ENCODE assay signal across 16 cellular contexts in genomic region chr2:190942697-190943096, GRCh38.
DNase-seq lines count a peak whose midpoint lies in the region; ATAC-seq, FAIRE-seq and TF ChIP-seq lines count a peak whose summit lies in the region.
"Had no signal": no experiment of that assay in that cellular context is flagged by ENCODE, and none has a peak within 500 bp of the region (broad histone marks: within the 10 kb centered on the region; RNA-seq: fewer than 3 reads in every experiment).

No MANE protein-coding gene starts in this region.

- CTCF ChIA-PET in activated CD4-positive, alpha-beta T cell treated with anti-CD3 and anti-CD28 coated beads for 36 hours (lab: Charles Lee) = no interaction called here
- CTCF ChIA-PET in K562 (lab: Yijun Ruan, JAX; ENCODE audit: low intra/inter-chr PET ratio) = no interaction called here

- no peak overlapping the region for H3K9ac ChIP-seq in GM23248
- H3K9ac ChIP-seq in K562 (ENCODE audit: insufficient read depth in 1 of 2, low read depth in 2 of 2, low read length in 2 of 2) = no peak overlapping the region

- H3F3A ChIP-seq in GM23248 (ENCODE audit: insufficient read depth) = peaks cover 90% of the 10 kb centered on the region

- H3K36me3 ChIP-seq in GM23248 (ENCODE audit: low read depth) (peaks cover 30% of the 10 kb centered on the region), K562 (ENCODE audit: control insufficient read depth, insufficient read depth, low read length) (no peaks in the 10 kb centered on the region), mucosa of descending colon (ENCODE audit: low read depth) (no peaks in the 10 kb centered on the region)

- intact Hi-C loops in activated CD4-positive, alpha-beta T cell treated with anti-CD3 and anti-CD28 coated beads for 36 hours (cut with DNase I, micrococcal nuclease) = no loop called here
- intact Hi-C loops in K562 (cut with micrococcal nuclease) = loop anchor here (10.0 kb wide), 1 partner anchor 98 kb away; no protein-coding TSS in a partner anchor
- intact Hi-C loops in mucosa of descending colon (cut with DNase I, micrococcal nuclease) = no loop called here

- H3K4me2 ChIP-seq in GM23248 (ENCODE audit: unreplicated experiment) (no peak overlapping the region), K562 (ENCODE audit: insufficient read depth, low read length) (no peak overlapping the region)
- H3K4me2 ChIP-seq: GM23338 had no signal

- peaks cover 14% of the 10 kb centered on the region for H3K79me2 ChIP-seq in GM23248 (ENCODE audit: insufficient read depth)
- no peaks in the 10 kb centered on the region for H3K79me2 ChIP-seq in K562 (ENCODE audit: control insufficient read depth, insufficient read depth, low read length)

- no peaks in the 10 kb centered on the region for H3K9me2 ChIP-seq in GM23248 (ENCODE audit: insufficient read depth)

- no peak for TF ChIP-seq RAD21 in K562 (CRISPR knock-in tag; conservative IDR thresholded peaks at IDR 0.05 in 1 of 2, IDR thresholded peaks at IDR 0.05 in 1 of 2)

- no peak overlapping the region for H3K27ac Mint-ChIP-seq in activated CD4-positive, alpha-beta T cell treated with anti-CD3 and anti-CD28 coated beads for 36 hours
- H3K27ac Mint-ChIP-seq: B cell; CD4-positive, alpha-beta T cell; GM23338 had no signal

- no peaks in the 10 kb centered on the region for H3K27me3 ChIP-seq in GM23248 (replicated peaks; ENCODE audit: insufficient read depth)
- H3K27me3 ChIP-seq in K562 (ENCODE audit: control insufficient read depth in 2 of 2, insufficient read depth in 2 of 2, low read length in 2 of 2) = no peaks in the 10 kb centered on the region

- H2AFZ ChIP-seq in GM23248 (no peak overlapping the region), K562 (ENCODE audit: low read depth, low read length) (no peak overlapping the region)
- H2AFZ ChIP-seq: GM23338 had no signal

- H3K27ac ChIP-seq in GM23248 = peak overlapping the region; percentile 11; the same call in 1 of the 2 replicates
- no peak overlapping the region for H3K27ac ChIP-seq in K562 (ENCODE audit: extremely low read depth, low read depth, low read length)
- H3K27ac ChIP-seq in caudate nucleus (ENCODE audit: low read depth, low read length) = no peak overlapping the region
- H3K27ac ChIP-seq: 22Rv1 had no signal

- H3K9me3 Mint-ChIP-seq in activated CD4-positive, alpha-beta T cell treated with anti-CD3 and anti-CD28 coated beads for 36 hours (ENCODE audit: low read depth) = no peaks in the 10 kb centered on the region
- H3K9me3 Mint-ChIP-seq: CD4-positive, alpha-beta T cell; GM23338 had no signal

- WGBS in GM23248 (ENCODE audit: low coverage in 1 of 2, low lambda C conversion rate in 2 of 2, missing lambda C conversion rate in 2 of 2), 2 experiments = 96 to 97% methylated on average over 2 of the region's 2 CpGs
- WGBS in K562 (ENCODE audit: insufficient coverage, low coverage, missing lambda C conversion rate) = 77% methylated on average over 2 of the region's 2 CpGs

- H3K36me3 Mint-ChIP-seq in activated CD4-positive, alpha-beta T cell treated with anti-CD3 and anti-CD28 coated beads for 36 hours (ENCODE audit: low read depth) = peaks cover 5% of the 10 kb centered on the region

- no peak for TF ChIP-seq CTCF in K562 (IDR thresholded peaks at IDR 0.05 in 2 of 3, conservative IDR thresholded peaks at IDR 0.05 in 1 of 3; ENCODE audit: insufficient read depth in 2 of 3, low read depth in 1 of 3, low read length in 3 of 3)
- no peak for TF ChIP-seq CTCF in mucosa of descending colon (IDR thresholded peaks at IDR 0.05)

- no peak overlapping the region for H3K4me3 Mint-ChIP-seq in activated CD4-positive, alpha-beta T cell treated with anti-CD3 and anti-CD28 coated beads for 36 hours
- H3K4me3 Mint-ChIP-seq: B cell; CD4-positive, alpha-beta T cell; GM23338 had no signal

- POLR2A ChIA-PET in activated CD4-positive, alpha-beta T cell treated with anti-CD3 and anti-CD28 coated beads for 36 hours (lab: Charles Lee) = no interaction called here
- POLR2A ChIA-PET in K562 (lab: Yijun Ruan, JAX) = interaction anchor here (0.7 kb wide), 1 partner anchor 61 kb away, joined by 3 read pairs; no protein-coding TSS in a partner anchor

- in situ Hi-C loops in GM23248 (cut with MboI) = no loop called here
- in situ Hi-C loops in K562 (cut with MboI) = no loop called here

- no peak for TF ChIP-seq EP300 in K562 (IDR thresholded peaks at IDR 0.05; ENCODE audit: low read length)

- no peak for FAIRE-seq in K562 (lab: Jason Lieb, UNC)

- ATAC-seq in activated CD4-positive, alpha-beta T cell treated with anti-CD3 and anti-CD28 coated beads for 36 hours = peak; percentile 36
- ATAC-seq in K562 (no peak; the same call in 1 of the 3 replicates), GM18498 (IDR thresholded peaks at IDR 0.05; ENCODE audit: unreplicated experiment) (no peak), mucosa of descending colon (no peak)
- ATAC-seq: GM23338 had no signal

- H3K9me1 ChIP-seq in K562 (ENCODE audit: control insufficient read depth, insufficient read depth, low read length) = no peaks in the 10 kb centered on the region

- H3K27me3 Mint-ChIP-seq in activated CD4-positive, alpha-beta T cell treated with anti-CD3 and anti-CD28 coated beads for 36 hours = no peaks in the 10 kb centered on the region
- H3K27me3 Mint-ChIP-seq: B cell; CD4-positive, alpha-beta T cell had no signal

- H3K4me1 ChIP-seq in GM23248 (ENCODE audit: insufficient read depth) (peaks cover 50% of the 10 kb centered on the region), K562 (replicated peaks in 1 of 2; ENCODE audit: control insufficient read depth in 2 of 2, insufficient read depth in 2 of 2, low read length in 2 of 2) (peaks cover 0 to 9% of the 10 kb centered on the region in 2 experiments; a peak in 1 of 5 replicates), mucosa of descending colon (ENCODE audit: low read depth) (peaks cover 15% of the 10 kb centered on the region)

- H3K9me3 ChIP-seq in GM23248 (ENCODE audit: low read depth) (no peaks in the 10 kb centered on the region), K562 (replicated peaks; ENCODE audit: control insufficient read depth, insufficient read depth, low read depth, low read length) (no peaks in the 10 kb centered on the region), mucosa of descending colon (no peaks in the 10 kb centered on the region)

- no peak for TF ChIP-seq POLR2A in K562 (conservative IDR thresholded peaks at IDR 0.05)

- H4K20me1 ChIP-seq in GM23248 (ENCODE audit: insufficient read depth) (no peaks in the 10 kb centered on the region), K562 (replicated peaks; ENCODE audit: control insufficient read depth, insufficient read depth, low read length) (no peaks in the 10 kb centered on the region)

- no TSS peak for BruUV-seq in K562 (replicated peaks; lab: Mats Ljungman, UMichigan)

- peaks cover 14% of the 10 kb centered on the region for H3K4me1 Mint-ChIP-seq in activated CD4-positive, alpha-beta T cell treated with anti-CD3 and anti-CD28 coated beads for 36 hours

- DNase-seq in activated CD4-positive, alpha-beta T cell treated with anti-CD3 and anti-CD28 coated beads for 36 hours = no peak
- DNase-seq in activated CD4-positive, alpha-beta T cell treated with anti-CD3 and anti-CD28 coated beads for 1 hour = no peak
- DNase-seq in GM23248 (no peak), K562 (ENCODE audit: extremely low read depth in 1 of 4, low spot score in 3 of 4) (no peak), mucosa of descending colon (no peak), caudate nucleus (lab: John Stamatoyannopoulos, UW) (no peak)
- DNase-seq: C1 segment of cervical spinal cord; CD4-positive, alpha-beta T cell; COR-L47; DMS53; GF-D8; H7 had no signal

- no peak overlapping the region for H3K4me3 ChIP-seq in GM23248
- H3K4me3 ChIP-seq in K562 = no peak overlapping the region
- H3K4me3 ChIP-seq in mucosa of descending colon = no peak overlapping the region
- H3K4me3 ChIP-seq: GM23338 had no signal

TF ChIP-seq in K562, 482 proteins besides CTCF, POLR2A, EP300 and RAD21:
- TF ChIP-seq MCM7 (IDR thresholded peaks at IDR 0.05) (no peak), POLR2G (IDR thresholded peaks at IDR 0.05; ENCODE audit: low read depth, low read length) (0 out of 2 replicates have a peak, but pooled peaks have one; percentile 2), ZNF395 (CRISPR knock-in tag; IDR thresholded peaks at IDR 0.05) (no peak), ZBTB17 (CRISPR knock-in tag; IDR thresholded peaks at IDR 0.05) (no peak), HINFP (tag; conservative IDR thresholded peaks at IDR 0.05; ENCODE audit: low read depth) (no peak), MAFF (IDR thresholded peaks at IDR 0.05; ENCODE audit: low read length) (no peak), MTA2 (IDR thresholded peaks at IDR 0.05; ENCODE audit: low read depth) (no peak), ZNF717 (CRISPR knock-in tag; IDR thresholded peaks at IDR 0.05) (no peak)
